15 cellular contexts compared by ENCODE assay signal in genomic region chr2:9528036-9528787, GRCh38.
"Had no signal": no experiment of that assay in that cellular context is flagged by ENCODE, and none has a peak within 500 bp of the region (broad histone marks: within the 10 kb centered on the region; RNA-seq: fewer than 3 reads in every experiment).

No MANE protein-coding gene starts in this region.

- DNase-seq: activated CD4-positive, alpha-beta T cell treated with anti-CD3 and anti-CD28 coated beads for 1 hour; activated CD4-positive, alpha-beta T cell treated with anti-CD3 and anti-CD28 coated beads, Interleukin-2, amount 50 U/mL, for 1 hour; activated CD8-positive, alpha-beta T cell treated with anti-CD3 and anti-CD28 coated beads, Interleukin-2, amount 10 ng/mL, durations not matched to agents 7 days and 5 days; activated naive CD4-positive, alpha-beta T cell treated with Interleukin-2 at 50 U/mL for 16 hours; activated naive CD8-positive, alpha-beta T cell treated with anti-CD3 and anti-CD28 coated beads, Interleukin-2, amount 10 ng/mL, durations not matched to agents 7 days and 5 days; erythroblast; foreskin keratinocyte; left lung; naive thymus-derived CD4-positive, alpha-beta T cell; occipital lobe; retina; stimulated activated CD4-positive, alpha-beta T cell treated with anti-CD3 and anti-CD28 coated beads, Interleukin-4, amount 100 ng/mL, for 24 hours; substantia nigra; T-cell; thyroid gland had no signal

- H3K27me3 ChIP-seq: foreskin keratinocyte, left lung, thyroid gland had no signal

- H3K9me3 ChIP-seq: left lung, thyroid gland had no signal

- ATAC-seq: activated CD8-positive, alpha-beta T cell treated with anti-CD3 and anti-CD28 coated beads, Interleukin-2, amount 10 ng/mL, durations not matched to agents 7 days and 5 days; foreskin keratinocyte; left lung; naive thymus-derived CD4-positive, alpha-beta T cell; T-cell had no signal

- H3K4me3 ChIP-seq: left lung, thyroid gland had no signal

- H3K4me1 ChIP-seq: foreskin keratinocyte, left lung had no signal

- H3K27ac ChIP-seq: foreskin keratinocyte, left lung, thyroid gland had no signal
